8 cellular contexts compared by ENCODE assay signal in genomic region chr1:111222308-111223125, GRCh38. TPM values are rescaled to one million over a fixed set of nuclear protein-coding genes. Genes with fewer than 3 reads are reported as not detected.
DNase-seq lines count a peak whose midpoint lies in the region; ATAC-seq, FAIRE-seq and TF ChIP-seq lines count a peak whose summit lies in the region.

No MANE protein-coding gene starts in this region.

- peak overlapping the region; percentile 24 for H4K8ac ChIP-seq in trophoblast cell (ENCODE audit: low read depth, low read length)

- no peaks in the 10 kb centered on the region for H4K20me1 ChIP-seq in Karpas-422 (ENCODE audit: insufficient read depth, low read depth, low read length)

- peak overlapping the region; percentile 89 for H2BK12ac ChIP-seq in trophoblast cell (ENCODE audit: low read length)

- no CpG with 5 or more reads among the region's 10 CpGs for WGBS in trophoblast cell (ENCODE audit: extremely low coverage, insufficient coverage, insufficient read length)

- no peaks in the 10 kb centered on the region for H3K9me2 ChIP-seq in Karpas-422 (replicated peaks; ENCODE audit: insufficient read depth, low read length)

- no peaks in the 10 kb centered on the region for H3K27me3 ChIP-seq in BJ (ENCODE audit: control insufficient read depth, insufficient read depth, low read length)
- no peaks in the 10 kb centered on the region for H3K27me3 ChIP-seq in Karpas-422 (ENCODE audit: low read length)
- H3K27me3 ChIP-seq in trophoblast cell (ENCODE audit: insufficient read depth, low read length): no peaks in the 10 kb centered on the region

- no peak for FAIRE-seq in urothelium cell line (lab: Jason Lieb, UNC)

- no peak overlapping the region for H3K4me3 ChIP-seq in BJ (ENCODE audit: low read depth, low read length)
- peak overlapping the region; percentile 36 for H3K4me3 ChIP-seq in Karpas-422 (ENCODE audit: low read length)
- no peak overlapping the region for H3K4me3 ChIP-seq in trophoblast cell (ENCODE audit: low read depth, low read length)

- H3K36me3 ChIP-seq in BJ (ENCODE audit: control insufficient read depth, insufficient read depth, low read length): no peaks in the 10 kb centered on the region
- no peaks in the 10 kb centered on the region for H3K36me3 ChIP-seq in Karpas-422 (ENCODE audit: insufficient read depth, low read length)
- H3K36me3 ChIP-seq in trophoblast cell (ENCODE audit: control insufficient read depth in 1 of 2, insufficient read depth in 2 of 2, low read length in 2 of 2): no peaks in the 10 kb centered on the region

- no peaks in the 10 kb centered on the region for H3K27me3 Mint-ChIP-seq in activated naive CD4-positive, alpha-beta T cell treated with anti-CD3 and anti-CD28 coated beads for 36 hours (ENCODE audit: low read depth)

- intact Hi-C loops in activated naive CD4-positive, alpha-beta T cell treated with anti-CD3 and anti-CD28 coated beads for 36 hours (cut with micrococcal nuclease): loop anchor here (1.0 to 10.0 kb wide), 10 partner anchors 35 to 888 kb away; partner anchors contain the start of genes DDX20 and RBM15

- in situ Hi-C loops in SK-MEL-5 (cut with HindIII; ENCODE audit: low pct_unique_long_range_greater_than_20kb, low sequenced_read_pairs): no loop called here

- H4K12ac ChIP-seq in trophoblast cell (ENCODE audit: low read depth, low read length): peak overlapping the region; percentile 36

- peak overlapping the region; percentile 63 for H2AFZ ChIP-seq in Karpas-422 (ENCODE audit: low read length)
- peak overlapping the region; percentile 35 for H2AFZ ChIP-seq in trophoblast cell (ENCODE audit: insufficient read depth, low read length, poor library complexity)

- H3K14ac ChIP-seq in trophoblast cell (ENCODE audit: low read length): peak overlapping the region; percentile 12

- H3K27ac ChIP-seq in Karpas-422 (ENCODE audit: low read length) (peak overlapping the region; percentile 96), trophoblast cell (ENCODE audit: low read depth, low read length) (peak overlapping the region; percentile 23)

- no peaks in the 10 kb centered on the region for H3K9me3 Mint-ChIP-seq in activated naive CD4-positive, alpha-beta T cell treated with anti-CD3 and anti-CD28 coated beads for 36 hours

- peak overlapping the region; percentile 1 for H3K18ac ChIP-seq in trophoblast cell (ENCODE audit: low read length)

- H3K4ac ChIP-seq in trophoblast cell (ENCODE audit: low read depth, low read length): no peak overlapping the region

- H2BK120ac ChIP-seq in trophoblast cell (ENCODE audit: insufficient read depth, low read length, poor library complexity): peak overlapping the region; percentile 90

- peak; percentile 8 for ATAC-seq in GM19397 (IDR thresholded peaks at IDR 0.05; ENCODE audit: unreplicated experiment)

- H3K9ac ChIP-seq in Karpas-422 (ENCODE audit: low read length) (peak overlapping the region; percentile 46), trophoblast cell (ENCODE audit: low read length) (no peak overlapping the region)

- peaks cover 94% of the 10 kb centered on the region for H3K4me1 Mint-ChIP-seq in activated naive CD4-positive, alpha-beta T cell treated with anti-CD3 and anti-CD28 coated beads for 36 hours (ENCODE audit: low read depth)

- peak overlapping the region; percentile 88 for H4K91ac ChIP-seq in trophoblast cell (ENCODE audit: low read depth, low read length)

- H3K79me1 ChIP-seq in trophoblast cell (ENCODE audit: low read length): peaks cover 26% of the 10 kb centered on the region

- H3K23ac ChIP-seq in trophoblast cell (ENCODE audit: low read length): no peak overlapping the region

- H3K4me3 Mint-ChIP-seq in activated naive CD4-positive, alpha-beta T cell treated with anti-CD3 and anti-CD28 coated beads for 36 hours: peak overlapping the region; percentile 53

- H3K27ac Mint-ChIP-seq in activated naive CD4-positive, alpha-beta T cell treated with anti-CD3 and anti-CD28 coated beads for 36 hours: peak overlapping the region; percentile 99

- CTCF ChIA-PET in BJ (lab: Yijun Ruan, JAX): interaction anchor here (0.6 to 2.8 kb wide), 19 partner anchors 10 to 193 kb away, joined by 3 to 31 read pairs (median 3); no protein-coding TSS in a partner anchor
- CTCF ChIA-PET in activated naive CD4-positive, alpha-beta T cell treated with anti-CD3 and anti-CD28 coated beads for 36 hours (lab: Charles Lee): interaction anchor here (0.6 to 10.6 kb wide), 24 partner anchors 10 to 362 kb away, joined by 3 to 234 read pairs (median 4); partner anchors contain the start of genes CEPT1, DENND2D and DRAM2

- no peaks in the 10 kb centered on the region for H3K79me2 ChIP-seq in Karpas-422 (ENCODE audit: low read length)
- peaks cover 2% of the 10 kb centered on the region for H3K79me2 ChIP-seq in trophoblast cell (ENCODE audit: control insufficient read depth, insufficient read depth, low read length, poor library complexity)

- H3K4me2 ChIP-seq in Karpas-422 (ENCODE audit: low read depth, low read length, poor library complexity, severe bottlenecking) (peak overlapping the region; percentile 53), trophoblast cell (ENCODE audit: low read length) (no peak overlapping the region)

- TF ChIP-seq CTCF in BJ (IDR thresholded peaks at IDR 0.05; ENCODE audit: insufficient read depth, low read depth, low read length): peak; percentile 87

- no peaks in the 10 kb centered on the region for H3K36me3 Mint-ChIP-seq in activated naive CD4-positive, alpha-beta T cell treated with anti-CD3 and anti-CD28 coated beads for 36 hours (ENCODE audit: low read depth)

- POLR2A ChIA-PET in BJ (lab: Charles Lee): no interaction called here

- H3K9me3 ChIP-seq in Karpas-422 (ENCODE audit: low read length) (no peaks in the 10 kb centered on the region), trophoblast cell (ENCODE audit: insufficient read depth, low read depth, low read length) (no peaks in the 10 kb centered on the region)

- H3K4me1 ChIP-seq in Karpas-422 (ENCODE audit: low read length): peaks cover 60% of the 10 kb centered on the region
- H3K4me1 ChIP-seq in trophoblast cell (ENCODE audit: control insufficient read depth in 1 of 2, insufficient read depth in 2 of 2, low read length in 2 of 2): peaks cover 8 to 17% of the 10 kb centered on the region in 2 experiments

- DNase-seq in BJ (ENCODE audit: low read depth): no peak
- peak; percentile 93 for DNase-seq in Karpas-422
- peak; percentile 74 for DNase-seq in SK-MEL-5 (ENCODE audit: low read depth, low spot score)
- DNase-seq in activated naive CD4-positive, alpha-beta T cell treated with anti-CD3 and anti-CD28 coated beads for 36 hours: peak; percentile 90
- DNase-seq in globus pallidus (ENCODE audit: low spot score): peak; percentile 62
- DNase-seq in trophoblast cell: peak; percentile 78 to 89
- peak; percentile 92 for DNase-seq in urothelium cell line (ENCODE audit: low spot score)

- H2BK5ac ChIP-seq in trophoblast cell (ENCODE audit: low read depth, low read length, poor library complexity): peak overlapping the region; percentile 14

- peak overlapping the region; percentile 55 for H2AK5ac ChIP-seq in trophoblast cell (ENCODE audit: low read length)

RNA-seq across cellular contexts. Expression of gene CHI3L2, which starts 5.0 kb away (rescaled TPM):
- polyA plus RNA-seq in BJ (2011; rRNA removed): 0.05 and 0.25 TPM in 2 replicates
- not detected in 2 replicates for polyA minus RNA-seq in BJ (2011; rRNA and poly(A)+ RNA removed)
- total RNA-seq in Karpas-422 (2014; rRNA removed; shearing (Covaris generic); ENCODE audit: low replicate concordance): not detected in 2 replicates
- 0.55 TPM in 1 of 2 replicates, not detected in the other for total RNA-seq in SK-MEL-5 (2014; rRNA removed; shearing (Covaris generic))
- 0.06 TPM in 1 of 2 replicates, not detected in the other for polyA plus RNA-seq in SK-MEL-5 (2015; cell fraction: cytosol; rRNA removed)
- polyA plus RNA-seq in SK-MEL-5 (2015; cell fraction: nucleus; rRNA removed): not detected in 2 replicates
- 1 to 10 TPM; 5.3 to 5.5 TPM for total RNA-seq in activated naive CD4-positive, alpha-beta T cell treated with anti-CD3 and anti-CD28 coated beads for 36 hours
- polyA plus RNA-seq in trophoblast cell (2013): 1.3 and 1.8 TPM in 2 replicates

RNA-seq across cellular contexts. Expression of gene DENND2D, which starts 22.1 kb away (rescaled TPM):
- 3.9 and 4.1 TPM in 2 replicates for polyA plus RNA-seq in BJ (2011; rRNA removed)
- polyA minus RNA-seq in BJ (2011; rRNA and poly(A)+ RNA removed): 2.3 and 4.5 TPM in 2 replicates
- total RNA-seq in Karpas-422 (2014; rRNA removed; shearing (Covaris generic); ENCODE audit: low replicate concordance): 80.2 and 90.9 TPM in 2 replicates
- total RNA-seq in SK-MEL-5 (2014; rRNA removed; shearing (Covaris generic)): 3.0 and 3.5 TPM in 2 replicates
- polyA plus RNA-seq in SK-MEL-5 (2015; cell fraction: cytosol; rRNA removed): 0.48 and 1.8 TPM in 2 replicates
- polyA plus RNA-seq in SK-MEL-5 (2015; cell fraction: nucleus; rRNA removed): 1.4 and 5.4 TPM in 2 replicates
- 100 to 1,000 TPM; 210 to 213 TPM for total RNA-seq in activated naive CD4-positive, alpha-beta T cell treated with anti-CD3 and anti-CD28 coated beads for 36 hours
- polyA plus RNA-seq in trophoblast cell (2013): 4.9 and 5.1 TPM in 2 replicates

Comparison
In these comparisons a context has a peak if more than half of its experiments do, and no peak if none do; other contexts are left out.
1. RNA of gene DENND2D, which starts 22.1 kb away (total RNA-seq): 210 to 213 TPM in activated naive CD4-positive, alpha-beta T cell treated with anti-CD3 and anti-CD28 coated beads for 36 hours and 80.2 to 90.9 TPM in Karpas-422; 3.0 to 3.5 TPM in SK-MEL-5; every median in the first group is over 10 times any median in the second.